ENCODE assay signal across 8 cellular contexts in the genomic region with DNA sequence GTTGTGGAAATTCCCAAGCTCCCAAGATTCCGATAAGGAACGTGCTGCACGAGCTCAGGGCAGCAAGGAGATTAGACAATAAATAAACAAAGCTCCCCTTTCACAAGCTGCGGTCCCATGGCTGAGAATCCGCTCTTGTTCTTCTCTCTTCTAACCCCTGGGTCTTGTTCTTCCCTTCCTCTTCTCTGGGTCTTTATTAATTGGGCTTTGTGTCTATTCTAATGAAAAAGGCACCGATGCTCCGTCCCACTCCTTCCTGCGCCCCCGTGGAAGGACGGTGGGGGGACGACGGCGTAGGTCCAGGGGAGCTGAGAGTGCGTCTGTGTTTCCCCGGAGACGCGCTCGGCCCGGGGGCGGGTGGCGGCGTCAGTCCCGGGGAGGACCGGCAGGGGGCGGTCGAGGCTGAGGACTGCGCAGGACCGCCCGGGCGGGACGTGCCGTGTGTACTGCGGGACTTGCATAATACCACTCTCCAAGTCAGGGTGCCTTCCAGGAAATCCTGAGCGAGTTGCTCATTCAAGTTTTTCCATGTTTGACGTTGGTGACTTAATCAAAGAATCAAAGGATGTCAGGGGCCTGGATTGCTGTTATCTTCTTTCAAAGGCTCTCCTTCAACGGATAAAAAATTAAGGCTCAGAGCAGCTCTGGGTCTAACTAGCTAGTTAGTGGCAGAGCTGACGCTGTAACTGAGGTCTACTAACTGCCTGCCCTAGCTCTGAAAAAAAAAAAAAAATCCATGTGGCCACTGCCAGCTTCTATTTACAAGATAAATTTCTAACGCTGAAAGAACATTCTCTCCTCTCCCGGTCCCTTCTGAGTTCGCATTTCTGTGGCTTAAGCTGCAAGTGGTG.
DNase-seq lines count a peak whose midpoint lies in the region; ATAC-seq, FAIRE-seq and TF ChIP-seq lines count a peak whose summit lies in the region.

No MANE protein-coding gene starts in this region.

- H3K4me3 ChIP-seq in kidney (ENCODE audit: low read length in 2 of 2) = peak overlapping the region; percentile 62

- DNase-seq in GM13976 (ENCODE audit: low spot score) = peak; percentile 87
- peak; percentile 39 for DNase-seq in NCI-H1694 (lab: John Stamatoyannopoulos, UW)
- DNase-seq in activated CD4-positive, CD25-positive, alpha-beta regulatory T cell (lab: John Stamatoyannopoulos, UW) = peak; percentile 35 to 58 (median 48)
- peak; percentile 39 for DNase-seq in central memory CD4-positive, alpha-beta T cell
- peak; percentile 94 for DNase-seq in kidney
- DNase-seq in stimulated activated CD4-positive, alpha-beta T cell treated with anti-CD3 and anti-CD28 coated beads, Interleukin-12 subunit alpha, Interleukin-12 subunit beta, amount 100 ng/mL, for 4 hours = peak; percentile 74
- no peak for DNase-seq in NCI-H1092 (lab: John Stamatoyannopoulos, UW)

- FAIRE-seq in kidney (lab: Jason Lieb, UNC) = no peak

- H3K4me1 ChIP-seq in kidney (ENCODE audit: control insufficient read depth in 1 of 2, insufficient read depth in 1 of 2, low read depth in 1 of 2, low read length in 2 of 2) = peaks cover 0 to 6% of the 10 kb centered on the region in 2 donors

- peak; percentile 98 for ATAC-seq in HG02678 (IDR thresholded peaks at IDR 0.05; ENCODE audit: unreplicated experiment)

- intact Hi-C loops in kidney (cut with DNase I) = no loop called here

- H3K27ac ChIP-seq in kidney (ENCODE audit: low read depth in 2 of 2, low read length in 2 of 2) = peak overlapping the region; percentile 61 to 67

- H3K36me3 ChIP-seq in kidney (ENCODE audit: control insufficient read depth in 1 of 2, insufficient read depth in 2 of 2, low read length in 2 of 2) = no peaks in the 10 kb centered on the region

- H3K9me3 ChIP-seq in kidney (ENCODE audit: control insufficient read depth in 1 of 2, low read length in 2 of 2) = no peaks in the 10 kb centered on the region

- in situ Hi-C loops in GM13976 (cut with MboI; ENCODE audit: low sequenced_read_pairs, unreplicated experiment) = no loop called here

- peak overlapping the region; percentile 37 to 47 for H3K9ac ChIP-seq in kidney (ENCODE audit: low read length in 2 of 2)

- TF ChIP-seq CTCF in GM13976 (IDR thresholded peaks at IDR 0.05; ENCODE audit: borderline replicate concordance, control extremely low read depth, extremely low read depth, insufficient read depth, missing control alignments) (peak; percentile 95), kidney (IDR thresholded peaks at IDR 0.05; ENCODE audit: borderline replicate concordance, extremely low read depth, insufficient read depth) (peak; percentile 94)
